15 cellular contexts compared by ENCODE assay signal in genomic region chr2:225177098-225177497, GRCh38.
DNase-seq lines count a peak whose midpoint lies in the region; ATAC-seq, FAIRE-seq and TF ChIP-seq lines count a peak whose summit lies in the region.
"Had no signal": no experiment of that assay in that cellular context is flagged by ENCODE, and none has a peak within 500 bp of the region (broad histone marks: within the 10 kb centered on the region; RNA-seq: fewer than 3 reads in every experiment).

No MANE protein-coding gene starts in this region.

- H2AFZ ChIP-seq in mammary epithelial cell (ENCODE audit: low read depth, low read length) = peak overlapping the region; percentile 58
- H2AFZ ChIP-seq in mesenchymal stem cell (ENCODE audit: low read depth, low read length) = no peak overlapping the region

- H3K9ac ChIP-seq in mammary epithelial cell (ENCODE audit: insufficient read depth, low read length) = no peak overlapping the region
- H3K9ac ChIP-seq in mesenchymal stem cell (ENCODE audit: low read length) = no peak overlapping the region

- no peaks in the 10 kb centered on the region for H3K27me3 ChIP-seq in BJ (ENCODE audit: control insufficient read depth, insufficient read depth, low read length)
- H3K27me3 ChIP-seq in mammary epithelial cell (ENCODE audit: insufficient read depth, low read length) = no peaks in the 10 kb centered on the region
- H3K27me3 ChIP-seq in mesenchymal stem cell (ENCODE audit: control insufficient read depth in 1 of 2, insufficient read depth in 1 of 2, low read length in 2 of 2) = no peaks in the 10 kb centered on the region
- H3K27me3 ChIP-seq: body of pancreas had no signal

- no peaks in the 10 kb centered on the region for H3K36me3 ChIP-seq in BJ (ENCODE audit: control insufficient read depth, insufficient read depth, low read length)
- H3K36me3 ChIP-seq in mammary epithelial cell (ENCODE audit: insufficient read depth, low read length) = no peaks in the 10 kb centered on the region
- no peaks in the 10 kb centered on the region for H3K36me3 ChIP-seq in mesenchymal stem cell (ENCODE audit: control insufficient read depth in 1 of 2, insufficient read depth in 2 of 2, low read depth in 1 of 2, low read length in 2 of 2)

- intact Hi-C loops in mammary epithelial cell (cut with micrococcal nuclease) = loop anchor here (2.0 to 10.0 kb wide), 3 partner anchors 54 to 292 kb away; no protein-coding TSS in a partner anchor

- FAIRE-seq in HTR-8/SVneo (lab: Jason Lieb, UNC) = peak; percentile 63

- H3K79me2 ChIP-seq in mammary epithelial cell (ENCODE audit: insufficient read depth, low read length) = no peaks in the 10 kb centered on the region

- no peak overlapping the region for H2BK12ac ChIP-seq in mesenchymal stem cell (ENCODE audit: low read length in 2 of 2)

- H3K4me2 ChIP-seq in mammary epithelial cell (ENCODE audit: insufficient read depth, low read depth, low read length) (no peak overlapping the region), mesenchymal stem cell (ENCODE audit: low read length, poor library complexity, severe bottlenecking) (no peak overlapping the region)

- H4K8ac ChIP-seq in mesenchymal stem cell (ENCODE audit: low read length) = no peak overlapping the region

- no peak overlapping the region for H3K23ac ChIP-seq in mesenchymal stem cell (ENCODE audit: low read length in 2 of 2)

- peaks cover 5% of the 10 kb centered on the region for H3K4me1 ChIP-seq in mammary epithelial cell (ENCODE audit: insufficient read depth, low read length)
- H3K4me1 ChIP-seq in mesenchymal stem cell (ENCODE audit: control insufficient read depth, insufficient read depth, low read depth, low read length) = peaks cover 2% of the 10 kb centered on the region
- H3K4me1 ChIP-seq: body of pancreas had no signal

- ATAC-seq in HG03342 (IDR thresholded peaks at IDR 0.05; ENCODE audit: unreplicated experiment) (no peak), GM18517 (IDR thresholded peaks at IDR 0.05; ENCODE audit: unreplicated experiment) (no peak)
- ATAC-seq: body of pancreas had no signal

- H2BK5ac ChIP-seq in mesenchymal stem cell (ENCODE audit: low read depth, low read length, poor library complexity, severe bottlenecking) = no peak overlapping the region

- H3K79me1 ChIP-seq in mesenchymal stem cell (replicated peaks; ENCODE audit: low read length, poor library complexity, severe bottlenecking) = no peaks in the 10 kb centered on the region

- no peak overlapping the region for H3K4ac ChIP-seq in mesenchymal stem cell (ENCODE audit: low read depth in 1 of 2, low read length in 2 of 2)

- H2BK120ac ChIP-seq in mesenchymal stem cell (ENCODE audit: low read depth, low read length) = no peak overlapping the region

- WGBS in mammary epithelial cell (ENCODE audit: low coverage, missing lambda C conversion rate) = 7% methylated on average over 1 of the region's 1 CpG
- WGBS in mesenchymal stem cell = 67% methylated on average over 1 of the region's 1 CpG

- no peak overlapping the region for H3K18ac ChIP-seq in mesenchymal stem cell (ENCODE audit: low read depth in 1 of 2, low read length in 2 of 2)

- no peak overlapping the region for H4K91ac ChIP-seq in mesenchymal stem cell (ENCODE audit: low read length)

- H2AK5ac ChIP-seq in mesenchymal stem cell (ENCODE audit: low read length, severe bottlenecking) = no peak overlapping the region

- no TSS peak for BruUV-seq in mammary epithelial cell (replicated peaks; lab: Mats Ljungman, UMichigan)

- no peak overlapping the region for H3K14ac ChIP-seq in mesenchymal stem cell (ENCODE audit: low read length in 2 of 2)

- H3K27ac ChIP-seq in mammary epithelial cell (ENCODE audit: insufficient read depth, low read depth, low read length) (no peak overlapping the region), mesenchymal stem cell (ENCODE audit: low read length, poor library complexity, severe bottlenecking) (peak overlapping the region; percentile 28)
- H3K27ac ChIP-seq: body of pancreas, SK-N-MC had no signal

- H2BK15ac ChIP-seq in mesenchymal stem cell (ENCODE audit: low read depth, poor library complexity, severe bottlenecking) = no peak overlapping the region

- H3K4me3 ChIP-seq in BJ (ENCODE audit: low read depth, low read length) = no peak overlapping the region
- H3K4me3 ChIP-seq in mammary epithelial cell (replicated peaks in 1 of 3; ENCODE audit: insufficient read depth in 1 of 3, low read depth in 2 of 3, low read length in 3 of 3) = no peak overlapping the region
- no peak overlapping the region for H3K4me3 ChIP-seq in mesenchymal stem cell (ENCODE audit: insufficient read depth in 1 of 2, low read depth in 1 of 2, low read length in 2 of 2)
- H3K4me3 ChIP-seq: body of pancreas, SK-N-MC had no signal

- no peaks in the 10 kb centered on the region for H4K20me1 ChIP-seq in mammary epithelial cell (ENCODE audit: insufficient read depth, low read length)

- in situ Hi-C loops in mammary epithelial cell (cut with MboI; ENCODE audit: low sequenced_read_pairs in 2 of 2) = no loop called here

- POLR2A ChIA-PET in BJ (lab: Charles Lee) = no interaction called here

- DNase-seq in BJ (ENCODE audit: low read depth) = no peak
- DNase-seq in HTR-8/SVneo (ENCODE audit: insufficient read length, low spot score) = peak; percentile 13
- peak; percentile 72 for DNase-seq in mammary epithelial cell
- peak; percentile 43 for DNase-seq in mesenchymal stem cell
- DNase-seq in stimulated activated CD4-positive, alpha-beta T cell treated with anti-CD3 and anti-CD28 coated beads, Interleukin-2, amount 100 ng/mL, for 24 hours = no peak
- DNase-seq in NCI-H526 (lab: John Stamatoyannopoulos, UW) = no peak
- DNase-seq: activated CD4-positive, alpha-beta T cell treated with anti-CD3 and anti-CD28 coated beads for 1 hour; activated T-cell treated with anti-CD3 and anti-CD28 coated beads, Interleukin-2, amount 50 U/mL, for 48 hours; body of pancreas; H9; NCI-H1417; NK-92 treated with Interleukin-12 subunit alpha and Interleukin-12 subunit beta, amount 100 ng/mL, for 24 hours had no signal

- dilution Hi-C loops in mammary epithelial cell (cut with HindIII; ENCODE audit: low sequenced_read_pairs) = no loop called here

- CTCF ChIA-PET in BJ (lab: Yijun Ruan, JAX) = interaction anchor here (1.1 to 1.6 kb wide), 2 partner anchors 9 to 10 kb away, joined by 3 read pairs; no protein-coding TSS in a partner anchor
- CTCF ChIA-PET in mammary epithelial cell (lab: Charles Lee; ENCODE audit: low non-redundant PET) = no interaction called here

- TF ChIP-seq CTCF in BJ (IDR thresholded peaks at IDR 0.05; ENCODE audit: insufficient read depth, low read depth, low read length) (peak; percentile 18; the same call in 1 of the 2 replicates), mammary epithelial cell (conservative IDR thresholded peaks at IDR 0.05 in 1 of 2, IDR thresholded peaks at IDR 0.05 in 1 of 2; ENCODE audit: extremely low read depth in 1 of 2, insufficient read depth in 1 of 2, low read depth in 1 of 2, low read length in 2 of 2) (peak in 1 of 2 donors; percentile 36)

- H3K9me3 ChIP-seq in mammary epithelial cell (replicated peaks; ENCODE audit: insufficient read depth, low read length) (no peaks in the 10 kb centered on the region), mesenchymal stem cell (ENCODE audit: control insufficient read depth, low read length) (no peaks in the 10 kb centered on the region)
- H3K9me3 ChIP-seq: body of pancreas had no signal

Comparison
In these comparisons a context has a peak if more than half of its experiments do, and no peak if none do; other contexts are left out.
1. DNase-seq: peak in HTR-8/SVneo (single experiment), mammary epithelial cell (single experiment) and mesenchymal stem cell (single experiment); none in BJ (single experiment), stimulated activated CD4-positive, alpha-beta T cell treated with anti-CD3 and anti-CD28 coated beads, Interleukin-2, amount 100 ng/mL, for 24 hours (0 of 2) and NCI-H526 (0 of 2).